ENCODE assay signal across 15 cellular contexts in genomic region chr4:169428376-169428775, GRCh38.
A peak's percentile ranks its signal among the peaks of the same experiment; 100 is the strongest.
DNase-seq lines count a peak whose midpoint lies in the region; TF ChIP-seq lines count a peak whose summit lies in the region.
"Had no signal": no experiment of that assay in that cellular context is flagged by ENCODE, and none has a peak within 500 bp of the region (broad histone marks: within the 10 kb centered on the region; RNA-seq: fewer than 3 reads in every experiment).

No MANE protein-coding gene starts in this region.

- no peak overlapping the region for H3K14ac ChIP-seq in mesenchymal stem cell (ENCODE audit: low read length in 2 of 2)

- no peak overlapping the region for H2BK5ac ChIP-seq in mesenchymal stem cell (ENCODE audit: low read depth, low read length, poor library complexity, severe bottlenecking)

- H2AFZ ChIP-seq in mesenchymal stem cell (ENCODE audit: low read depth, low read length) = no peak overlapping the region

- no peaks in the 10 kb centered on the region for H3K4me1 Mint-ChIP-seq in T-helper 2 cell treated with Interferon-gamma antibody and Interleukin-4, amounts not matched to agents 5 μg/mL and 100 μg/mL, for 36 hours (ENCODE audit: low read depth)

- no peaks in the 10 kb centered on the region for H3K9me3 Mint-ChIP-seq in T-helper 2 cell treated with Interferon-gamma antibody and Interleukin-4, amounts not matched to agents 5 μg/mL and 100 μg/mL, for 36 hours
- H3K9me3 Mint-ChIP-seq: CD8-positive, alpha-beta T cell; HFFc6 had no signal

- H3K36me3 ChIP-seq in adipocyte (ENCODE audit: control insufficient read depth, insufficient read depth, low read length, severe bottlenecking) = peaks cover 18% of the 10 kb centered on the region
- peaks cover 0 to 20% of the 10 kb centered on the region in 2 experiments for H3K36me3 ChIP-seq in mesenchymal stem cell (ENCODE audit: control insufficient read depth in 1 of 2, insufficient read depth in 2 of 2, low read depth in 1 of 2, low read length in 2 of 2)

- H3K23ac ChIP-seq in mesenchymal stem cell (ENCODE audit: low read length in 2 of 2) = no peak overlapping the region

- H3K4me1 ChIP-seq in adipocyte (ENCODE audit: control insufficient read depth, insufficient read depth, low read length) = no peaks in the 10 kb centered on the region
- H3K4me1 ChIP-seq in mesenchymal stem cell (ENCODE audit: control insufficient read depth, insufficient read depth, low read depth, low read length) = no peaks in the 10 kb centered on the region
- H3K4me1 ChIP-seq: Caco-2, HAP-1 had no signal

- no peak overlapping the region for H4K8ac ChIP-seq in mesenchymal stem cell (ENCODE audit: low read length)

- H2BK12ac ChIP-seq in mesenchymal stem cell (ENCODE audit: low read length in 2 of 2) = no peak overlapping the region

- H3K4me2 ChIP-seq in mesenchymal stem cell (ENCODE audit: low read length, poor library complexity, severe bottlenecking) = no peak overlapping the region

- H3K79me1 ChIP-seq in mesenchymal stem cell (replicated peaks; ENCODE audit: low read length, poor library complexity, severe bottlenecking) = no peaks in the 10 kb centered on the region

- TF ChIP-seq CTCF in cardiac fibroblast (IDR thresholded peaks at IDR 0.05; ENCODE audit: low read depth, low read length) (no peak), fibroblast of the aortic adventitia (IDR thresholded peaks at IDR 0.05; ENCODE audit: insufficient read depth, low read length) (no peak)

- H3K4me3 ChIP-seq in adipocyte (ENCODE audit: low read length) = no peak overlapping the region
- H3K4me3 ChIP-seq in cardiac fibroblast (replicated peaks in 1 of 2; ENCODE audit: low read depth in 2 of 2, low read length in 2 of 2) = no peak overlapping the region
- H3K4me3 ChIP-seq in fibroblast of the aortic adventitia (ENCODE audit: low read depth, low read length) = no peak overlapping the region
- H3K4me3 ChIP-seq in mesenchymal stem cell (ENCODE audit: insufficient read depth in 1 of 2, low read depth in 1 of 2, low read length in 2 of 2) = no peak overlapping the region
- H3K4me3 ChIP-seq: HAP-1 had no signal

- no peak overlapping the region for H3K27ac Mint-ChIP-seq in T-helper 2 cell treated with Interferon-gamma antibody and Interleukin-4, amounts not matched to agents 5 μg/mL and 100 μg/mL, for 36 hours
- H3K27ac Mint-ChIP-seq: CD8-positive, alpha-beta T cell; HFFc6 had no signal

- no peak overlapping the region for H3K9ac ChIP-seq in adipocyte (ENCODE audit: low read length)
- H3K9ac ChIP-seq in mesenchymal stem cell (ENCODE audit: low read length) = no peak overlapping the region

- peak; percentile 15 for DNase-seq in adipocyte (ENCODE audit: low read depth)
- peak; percentile 14 to 35 for DNase-seq in cardiac fibroblast (ENCODE audit: low read depth in 2 of 2)
- DNase-seq in fibroblast of the aortic adventitia (ENCODE audit: low read depth) = peak; percentile 27
- peak; percentile 8 for DNase-seq in mesenchymal stem cell
- DNase-seq in effector CD4-positive, alpha-beta T cell = no peak
- no peak for DNase-seq in T-helper 2 cell treated with Interferon-gamma antibody and Interleukin-4, amounts not matched to agents 5 μg/mL and 100 μg/mL, for 36 hours (ENCODE audit: low spot score)
- DNase-seq in NCI-H2227 treated with DMSO at 0.1 percent for 48 hours (lab: John Stamatoyannopoulos, UW) = no peak
- DNase-seq: C1 segment of cervical spinal cord; Caco-2; CD8-positive, alpha-beta T cell; DMS153; DND-41; GOT3; HFFc6 had no signal

- no peak overlapping the region for H3K4me3 Mint-ChIP-seq in T-helper 2 cell treated with Interferon-gamma antibody and Interleukin-4, amounts not matched to agents 5 μg/mL and 100 μg/mL, for 36 hours
- H3K4me3 Mint-ChIP-seq: CD8-positive, alpha-beta T cell; HFFc6 had no signal

- H3K4ac ChIP-seq in mesenchymal stem cell (ENCODE audit: low read depth in 1 of 2, low read length in 2 of 2) = no peak overlapping the region

- no peak overlapping the region for H3K18ac ChIP-seq in mesenchymal stem cell (ENCODE audit: low read depth in 1 of 2, low read length in 2 of 2)

- no peak overlapping the region for H2AK5ac ChIP-seq in mesenchymal stem cell (ENCODE audit: low read length, severe bottlenecking)

- H2BK15ac ChIP-seq in mesenchymal stem cell (ENCODE audit: low read depth, poor library complexity, severe bottlenecking) = no peak overlapping the region

- 93% methylated on average over 1 of the region's 3 CpGs for WGBS in mesenchymal stem cell

- peaks cover 14% of the 10 kb centered on the region for H3K36me3 Mint-ChIP-seq in T-helper 2 cell treated with Interferon-gamma antibody and Interleukin-4, amounts not matched to agents 5 μg/mL and 100 μg/mL, for 36 hours (ENCODE audit: low read depth)

- no peaks in the 10 kb centered on the region for H3K9me3 ChIP-seq in adipocyte (ENCODE audit: control insufficient read depth, low read length)
- no peaks in the 10 kb centered on the region for H3K9me3 ChIP-seq in mesenchymal stem cell (ENCODE audit: control insufficient read depth, low read length)
- H3K9me3 ChIP-seq: Caco-2, HAP-1 had no signal

- H3K27me3 Mint-ChIP-seq in T-helper 2 cell treated with Interferon-gamma antibody and Interleukin-4, amounts not matched to agents 5 μg/mL and 100 μg/mL, for 36 hours (ENCODE audit: low read depth) = no peaks in the 10 kb centered on the region

- H3K27me3 ChIP-seq in adipocyte (replicated peaks; ENCODE audit: control insufficient read depth, insufficient read depth, low read length) (no peaks in the 10 kb centered on the region), mesenchymal stem cell (ENCODE audit: control insufficient read depth in 1 of 2, insufficient read depth in 1 of 2, low read length in 2 of 2) (no peaks in the 10 kb centered on the region)

- H3K27ac ChIP-seq in mesenchymal stem cell (ENCODE audit: low read length, poor library complexity, severe bottlenecking) = no peak overlapping the region

- H4K91ac ChIP-seq in mesenchymal stem cell (ENCODE audit: low read length) = no peak overlapping the region

- no peak overlapping the region for H2BK120ac ChIP-seq in mesenchymal stem cell (ENCODE audit: low read depth, low read length)

Comparison
In these comparisons a context has a peak if more than half of its experiments do, and no peak if none do; other contexts are left out.
1. DNase-seq: peak in adipocyte (single experiment), cardiac fibroblast (2 of 2), fibroblast of the aortic adventitia (single experiment) and mesenchymal stem cell (single experiment); none in effector CD4-positive, alpha-beta T cell (single experiment), T-helper 2 cell treated with Interferon-gamma antibody and Interleukin-4, amounts not matched to agents 5 μg/mL and 100 μg/mL, for 36 hours (single experiment) and NCI-H2227 treated with DMSO at 0.1 percent for 48 hours (single experiment).